Comparison of ENCODE assay signal across 10 cellular contexts in genomic region chr19:46925548-46925950, GRCh38.
A peak's percentile ranks its signal among the peaks of the same experiment; 100 is the strongest.
DNase-seq lines count a peak whose midpoint lies in the region; ATAC-seq and TF ChIP-seq lines count a peak whose summit lies in the region.
"Had no signal": no experiment of that assay in that cellular context is flagged by ENCODE, and none has a peak within 500 bp of the region (broad histone marks: within the 10 kb centered on the region; RNA-seq: fewer than 3 reads in every experiment).

No MANE protein-coding gene starts in this region.

- peaks cover 51% of the 10 kb centered on the region for H3K4me1 ChIP-seq in BLaER1
- peaks cover 53% of the 10 kb centered on the region for H3K4me1 ChIP-seq in RWPE2 (ENCODE audit: insufficient read depth, poor library complexity, severe bottlenecking)
- H3K4me1 ChIP-seq in gastroesophageal sphincter, result peaks cover 6 to 56% (median 39%) of the 10 kb centered on the region in 3 donors
- peaks cover 17% of the 10 kb centered on the region for H3K4me1 ChIP-seq in neural progenitor cell

- H3K4me2 ChIP-seq in BLaER1 (peak overlapping the region; percentile 50; the same call in 1 of the 2 replicates), neural progenitor cell (no peak overlapping the region)

- TF ChIP-seq EP300 in gastroesophageal sphincter (IDR thresholded peaks at IDR 0.05), result no peak

- H3K9me3 ChIP-seq in BLaER1 (no peaks in the 10 kb centered on the region), RWPE2 (ENCODE audit: severe bottlenecking) (no peaks in the 10 kb centered on the region), gastroesophageal sphincter (no peaks in the 10 kb centered on the region), neural progenitor cell (ENCODE audit: low read depth) (no peaks in the 10 kb centered on the region)

- peaks cover 15% of the 10 kb centered on the region for H3F3A ChIP-seq in neural progenitor cell (ENCODE audit: low read depth)

- H4K20me1 ChIP-seq in BLaER1 (peaks cover 100% of the 10 kb centered on the region), neural progenitor cell (ENCODE audit: low read depth) (peaks cover 94% of the 10 kb centered on the region)

- H3K4me3 ChIP-seq in BLaER1, result no peak overlapping the region
- no peak overlapping the region for H3K4me3 ChIP-seq in RWPE2 (ENCODE audit: severe bottlenecking)
- no peak overlapping the region for H3K4me3 ChIP-seq in gastroesophageal sphincter
- H3K4me3 ChIP-seq in neural progenitor cell, result no peak overlapping the region

- no peak overlapping the region for H2AFZ ChIP-seq in neural progenitor cell (replicated peaks)
- H2AFZ ChIP-seq: parathyroid adenoma had no signal

- no peaks in the 10 kb centered on the region for H3K27me3 Mint-ChIP-seq in neural progenitor cell (ENCODE audit: insufficient read depth, low read depth)

- DNase-seq in RWPE2 (ENCODE audit: low spot score) (peak; percentile 58), neural progenitor cell (ENCODE audit: low spot score) (no peak), cortex of kidney (lab: John Stamatoyannopoulos, UW) (no peak)
- DNase-seq in stimulated activated CD4-positive, alpha-beta T cell treated with anti-CD3 and anti-CD28 coated beads, Interleukin-4, amount 100 ng/mL, for 1 hour, result no peak
- DNase-seq: activated T-cell treated with anti-CD3 and anti-CD28 coated beads, Interleukin-2, amount 50 U/mL, for 1 hour had no signal

- ATAC-seq in RWPE2 (ENCODE audit: low read depth), result peak; percentile 76
- ATAC-seq in gastroesophageal sphincter, result no peak
- no peak for ATAC-seq in GM21825 (IDR thresholded peaks at IDR 0.05; ENCODE audit: unreplicated experiment)
- no peak for ATAC-seq in HG02884 (IDR thresholded peaks at IDR 0.05; ENCODE audit: unreplicated experiment)

- H3K36me3 Mint-ChIP-seq in neural progenitor cell, result peaks cover 23% of the 10 kb centered on the region

- no peak overlapping the region for H3K4me3 Mint-ChIP-seq in neural progenitor cell

- H3K9ac ChIP-seq in BLaER1, result no peak overlapping the region
- H3K9ac ChIP-seq in neural progenitor cell, result no peak overlapping the region
- H3K9ac ChIP-seq: parathyroid adenoma had no signal

- H3K36me3 ChIP-seq in BLaER1 (peaks cover 74% of the 10 kb centered on the region), RWPE2 (ENCODE audit: low read depth) (peaks cover 26% of the 10 kb centered on the region), gastroesophageal sphincter (peaks cover 0 to 27% of the 10 kb centered on the region in 2 donors), neural progenitor cell (no peaks in the 10 kb centered on the region)

- H3K79me2 ChIP-seq in neural progenitor cell (ENCODE audit: low read depth), result peaks cover 100% of the 10 kb centered on the region

- TF ChIP-seq CTCF in RWPE2 (IDR thresholded peaks at IDR 0.05; ENCODE audit: poor library complexity, severe bottlenecking), result no peak
- TF ChIP-seq CTCF in gastroesophageal sphincter (IDR thresholded peaks at IDR 0.05), result no peak
- no peak for TF ChIP-seq CTCF in neural progenitor cell (IDR thresholded peaks at IDR 0.05)

- no peak overlapping the region for H3K27ac Mint-ChIP-seq in neural progenitor cell

- H3K4me1 Mint-ChIP-seq in neural progenitor cell, result peaks cover 43% of the 10 kb centered on the region

- H3K27me3 ChIP-seq in BLaER1, result no peaks in the 10 kb centered on the region
- H3K27me3 ChIP-seq in RWPE2 (ENCODE audit: insufficient read depth, poor library complexity, severe bottlenecking), result no peaks in the 10 kb centered on the region
- no peaks in the 10 kb centered on the region for H3K27me3 ChIP-seq in gastroesophageal sphincter
- H3K27me3 ChIP-seq in neural progenitor cell, result no peaks in the 10 kb centered on the region

- H3K9me3 Mint-ChIP-seq in neural progenitor cell, result no peaks in the 10 kb centered on the region

- H3K27ac ChIP-seq in BLaER1 (no peak overlapping the region), RWPE2 (ENCODE audit: poor library complexity, severe bottlenecking) (peak overlapping the region; percentile 93), gastroesophageal sphincter (peak overlapping the region in 3 of 4 donors; percentile 50 to 58 (median 51)), neural progenitor cell (peak overlapping the region; percentile 34)
- H3K27ac ChIP-seq: parathyroid adenoma had no signal

- WGBS in gastroesophageal sphincter (ENCODE audit: low coverage in 1 of 2), 2 donors, result 56 to 73% methylated on average over 2 to 4 of the region's 4 CpGs

- no peak for TF ChIP-seq POLR2A in gastroesophageal sphincter (IDR thresholded peaks at IDR 0.05)
